ENCODE assay signal across 22 cellular contexts in genomic region chr12:106976668-106977067, GRCh38. TPM values are rescaled to one million over a fixed set of nuclear protein-coding genes. Genes with fewer than 3 reads are reported as not detected.
DNase-seq lines count a peak whose midpoint lies in the region; ATAC-seq and TF ChIP-seq lines count a peak whose summit lies in the region.
"Had no signal": no experiment of that assay in that cellular context is flagged by ENCODE, and none has a peak within 500 bp of the region (broad histone marks: within the 10 kb centered on the region; RNA-seq: fewer than 3 reads in every experiment).

No MANE protein-coding gene starts in this region.

- peaks cover 15% of the 10 kb centered on the region for H3K79me2 ChIP-seq in ACC112 (ENCODE audit: control insufficient read depth, insufficient read depth, low read length, unreplicated experiment)

- intact Hi-C loops in left ventricle myocardium inferior (cut with micrococcal nuclease) (no loop called here), adrenal gland (cut with DNase I) (no loop called here)

- peaks cover 12% of the 10 kb centered on the region; the same call in 1 of the 2 replicates for H3K36me3 ChIP-seq in ACC112 (ENCODE audit: insufficient read depth, low read length)
- H3K36me3 ChIP-seq in left ventricle myocardium inferior, result peaks cover 5% of the 10 kb centered on the region
- peaks cover 0 to under 1% of the 10 kb centered on the region in 2 donors for H3K36me3 ChIP-seq in adrenal gland (replicated peaks in 1 of 2)

- H3K27ac ChIP-seq in ACC112 (ENCODE audit: low read depth, low read length), result peak overlapping the region; percentile 55
- peak overlapping the region; percentile 73 for H3K27ac ChIP-seq in left ventricle myocardium inferior (replicated peaks)
- H3K27ac ChIP-seq in adrenal gland, result no peak overlapping the region
- H3K27ac ChIP-seq: KMS-11, thoracic aorta had no signal

- peaks cover 50% of the 10 kb centered on the region for H3K4me1 ChIP-seq in ACC112 (ENCODE audit: control insufficient read depth, insufficient read depth, low read length, unreplicated experiment)
- H3K4me1 ChIP-seq in left ventricle myocardium inferior, result peaks cover 87% of the 10 kb centered on the region
- peaks cover 6 to 33% of the 10 kb centered on the region in 2 donors for H3K4me1 ChIP-seq in adrenal gland (replicated peaks in 1 of 2)

- POLR2A ChIA-PET in HEK293T (lab: Yijun Ruan, JAX), result interaction anchor here (1.0 to 2.7 kb wide), 2 partner anchors 11 to 117 kb away, joined by 3 to 15 read pairs; partner anchors contain the start of gene MTERF2

- H3K4me3 ChIP-seq in ACC112 (ENCODE audit: low read depth, low read length) (no peak overlapping the region), left ventricle myocardium inferior (no peak overlapping the region), adrenal gland (no peak overlapping the region)
- H3K4me3 ChIP-seq: GM23338, thoracic aorta had no signal

- ATAC-seq in HG03439 (IDR thresholded peaks at IDR 0.05; ENCODE audit: unreplicated experiment) (no peak), HG03196 (IDR thresholded peaks at IDR 0.05; ENCODE audit: unreplicated experiment) (no peak)
- ATAC-seq: effector memory CD8-positive, alpha-beta T cell; GM23338; WTC11 had no signal

- TF ChIP-seq CTCF in left ventricle myocardium inferior (IDR thresholded peaks at IDR 0.05; ENCODE audit: borderline replicate concordance) (no peak), adrenal gland (IDR thresholded peaks at IDR 0.05) (no peak)

- H3K9me3 ChIP-seq in left ventricle myocardium inferior (replicated peaks), result no peaks in the 10 kb centered on the region
- no peaks in the 10 kb centered on the region for H3K9me3 ChIP-seq in adrenal gland (replicated peaks in 1 of 3)
- H3K9me3 ChIP-seq: SK-N-SH, thoracic aorta had no signal

- H3K27me3 ChIP-seq in ACC112 (ENCODE audit: insufficient read depth, low read length), result no peaks in the 10 kb centered on the region
- H3K27me3 ChIP-seq in left ventricle myocardium inferior (ENCODE audit: low read depth), result no peaks in the 10 kb centered on the region
- H3K27me3 ChIP-seq in adrenal gland, result no peaks in the 10 kb centered on the region

- peak; percentile 71 for DNase-seq in NCI-H69 (lab: John Stamatoyannopoulos, UW)
- DNase-seq in left ventricle myocardium inferior, result no peak
- DNase-seq in myocyte (ENCODE audit: low read depth), result peak; percentile 44
- DNase-seq in HEK293T (ENCODE audit: extremely low spot score), result no peak
- no peak for DNase-seq in adrenal gland
- DNase-seq: activated CD4-positive, alpha-beta memory T cell treated with anti-CD3 and anti-CD28 coated beads, Interleukin-2, amount 10 ng/mL, durations not matched to agents 7 days and 5 days; activated naive CD4-positive, alpha-beta T cell; aorta; CD4-positive, CD25-positive, alpha-beta regulatory T cell; effector memory CD8-positive, alpha-beta T cell; NCI-H1092; NCI-H2029 treated with DMSO at 0.1 percent for 48 hours; NCI-H345; occipital lobe; SK-N-SH had no signal

- H2AFZ ChIP-seq in ACC112 (ENCODE audit: low read length, unreplicated experiment), result no peak overlapping the region
- H2AFZ ChIP-seq: GM23338 had no signal

- no peak for TF ChIP-seq POLR2A in adrenal gland (IDR thresholded peaks at IDR 0.05)

- 87 to 96% (median 92%) methylated on average over 1 of the region's 1 CpG for WGBS in adrenal gland, 4 donors

- CTCF ChIA-PET in HEK293T (lab: Yijun Ruan, JAX), result interaction anchor here (0.6 kb wide), 1 partner anchor 955 kb away, joined by 3 read pairs; no protein-coding TSS in a partner anchor

TF ChIP-seq in HEK293T, 16 proteins besides CTCF, POLR2A, EP300 and RAD21:
- TF ChIP-seq PKNOX1 (IDR thresholded peaks at IDR 0.05) (no peak), LEF1 (IDR thresholded peaks at IDR 0.05; ENCODE audit: borderline replicate concordance) (no peak), NFRKB (IDR thresholded peaks at IDR 0.05) (no peak), CTBP1 (IDR thresholded peaks at IDR 0.05; ENCODE audit: borderline replicate concordance) (no peak), L3MBTL2 (conservative IDR thresholded peaks at IDR 0.05) (no peak), SP1 (IDR thresholded peaks at IDR 0.05) (no peak), HDGF (IDR thresholded peaks at IDR 0.05; ENCODE audit: borderline replicate concordance) (no peak), ARNT (IDR thresholded peaks at IDR 0.05) (no peak), FOXK2 (IDR thresholded peaks at IDR 0.05) (no peak)
TF ChIP-seq in HEK293T: peak in this region for 0.

RNA-seq across cellular contexts. Expression of gene MTERF2, which starts 10.3 kb away (rescaled TPM):
- total RNA-seq in left ventricle myocardium inferior (35.6 TPM), myocyte (19.3 and 46.2 TPM in 2 replicates), adrenal gland (10 to 100 TPM; 10.2 to 55.1 (median 27.7) TPM)
- polyA plus RNA-seq in myocyte (2012), result 10.2 TPM
- polyA plus RNA-seq in adrenal gland, result 10 to 100 TPM; 27.8 to 85.0 (median 38.3) TPM

RNA-seq across cellular contexts. Expression of gene TMEM263, which starts 21.0 kb away (rescaled TPM):
- total RNA-seq in left ventricle myocardium inferior (35.8 TPM), myocyte (77.9 and 105 TPM in 2 replicates), adrenal gland (10 to 100 TPM; 32.1 to 53.6 (median 45.4) TPM)
- 49.0 TPM for polyA plus RNA-seq in myocyte (2012)
- polyA plus RNA-seq in adrenal gland, result 10 to 100 TPM; 12.1 to 59.7 (median 27.0) TPM

Comparison
In these comparisons a context has a peak if more than half of its experiments do, and no peak if none do; other contexts are left out.
1. H3K27ac ChIP-seq: peak in ACC112 (single experiment) and left ventricle myocardium inferior (single experiment); none in adrenal gland (0 of 5).
2. DNase-seq: peak in NCI-H69 (single experiment) and myocyte (single experiment); none in left ventricle myocardium inferior (single experiment), HEK293T (single experiment) and adrenal gland (0 of 7).